Comparison of ENCODE assay signal across 28 cellular contexts in genomic region chr18:74029161-74029560, GRCh38.
"Had no signal": no experiment of that assay in that cellular context is flagged by ENCODE, and none has a peak within 500 bp of the region (broad histone marks: within the 10 kb centered on the region; RNA-seq: fewer than 3 reads in every experiment).

No MANE protein-coding gene starts in this region.

- H3K4me1 ChIP-seq: stomach, suprapubic skin, testis, thyroid gland, tibial artery, tibial nerve, upper lobe of left lung, upper lobe of right lung, uterus, vagina had no signal

- H3K4me1 Mint-ChIP-seq: stimulated activated effector memory CD8-positive, alpha-beta T cell treated with anti-CD3 and anti-CD28 coated beads, Interleukin-12 subunit alpha, Interleukin-12 subunit beta, amount 100 ng/mL, for 72 hours; stimulated activated memory B cell treated with anti-CD40 and anti-IgM and Interleukin-4, amounts not matched to agents 10 μg/mL and 1 μg/mL and 100 μg/mL, for 72 hours; stimulated activated naive B cell treated with anti-CD40 and anti-IgM and Interleukin-4, amounts not matched to agents 10 μg/mL and 1 μg/mL and 100 μg/mL, for 72 hours; stimulated activated naive CD8-positive, alpha-beta T cell treated with anti-CD3 and anti-CD28 coated beads, Interleukin-15, amount 100 ng/mL, for 72 hours had no signal

- FAIRE-seq: urothelium cell line had no signal

- H3K4me3 ChIP-seq: stomach, suprapubic skin, testis, thoracic aorta, thyroid gland, tibial artery, tibial nerve, upper lobe of left lung, upper lobe of right lung, uterus, vagina had no signal

- H3K9me3 Mint-ChIP-seq: stimulated activated effector memory CD8-positive, alpha-beta T cell treated with anti-CD3 and anti-CD28 coated beads, Interleukin-12 subunit alpha, Interleukin-12 subunit beta, amount 100 ng/mL, for 72 hours; stimulated activated memory B cell treated with anti-CD40 and anti-IgM and Interleukin-4, amounts not matched to agents 10 μg/mL and 1 μg/mL and 100 μg/mL, for 72 hours; stimulated activated naive CD8-positive, alpha-beta T cell treated with anti-CD3 and anti-CD28 coated beads, Interleukin-15, amount 100 ng/mL, for 72 hours; stimulated activated naive CD8-positive, alpha-beta T cell treated with anti-CD3 and anti-CD28 coated beads, Interleukin-15, Interleukin-2, amounts not matched to agents 100 ng/mL and 50 ng/mL, for 24 hours; type B pancreatic cell had no signal

- H3K27ac ChIP-seq: stomach, suprapubic skin, testis, thoracic aorta, thyroid gland, tibial artery, tibial nerve, upper lobe of left lung, upper lobe of right lung, uterus, vagina had no signal

- DNase-seq: stimulated activated CD4-positive, alpha-beta T cell treated with anti-CD3 and anti-CD28 coated beads, Interleukin-2, amount 100 ng/mL, for 48 hours; stimulated activated CD4-positive, alpha-beta T cell treated with anti-CD3 and anti-CD28 coated beads, Interleukin-4, amount 100 ng/mL, for 1 hour; stimulated activated CD4-positive, alpha-beta T cell treated with anti-CD3 and anti-CD28 coated beads, Interleukin-4, amount 100 ng/mL, for 24 hours; stimulated activated CD4-positive, alpha-beta T cell treated with anti-CD3 and anti-CD28 coated beads, Interleukin-4, amount 100 ng/mL, for 4 hours; stimulated activated CD8-positive, alpha-beta memory T cell treated with anti-CD3 and anti-CD28 coated beads, Interleukin-4, amount 100 ng/mL, for 48 hours; stimulated activated naive B cell treated with anti-CD40 and anti-IgM and Interleukin-4, amounts not matched to agents 10 μg/mL and 1 μg/mL and 100 μg/mL, for 72 hours; stimulated activated naive CD4-positive, alpha-beta T cell; stimulated activated naive CD4-positive, alpha-beta T cell treated with Interleukin-2 at 50 U/mL for 16 hours; stimulated activated naive CD8-positive, alpha-beta T cell treated with anti-CD3 and anti-CD28 coated beads, Interleukin-15, amount 100 ng/mL, for 72 hours; stimulated activated naive CD8-positive, alpha-beta T cell treated with anti-CD3 and anti-CD28 coated beads, Interleukin-15, Interleukin-2, amounts not matched to agents 100 U/mL and 50 U/mL, for 24 hours; stomach; substantia nigra; testis; thyroid gland; tibial artery; trophoblast cell; upper lobe of left lung; upper lobe of right lung; uterus had no signal

- H3K27ac Mint-ChIP-seq: stimulated activated effector memory CD8-positive, alpha-beta T cell treated with anti-CD3 and anti-CD28 coated beads, Interleukin-12 subunit alpha, Interleukin-12 subunit beta, amount 100 ng/mL, for 72 hours; stimulated activated memory B cell treated with anti-CD40 and anti-IgM and Interleukin-4, amounts not matched to agents 10 μg/mL and 1 μg/mL and 100 μg/mL, for 72 hours; stimulated activated naive B cell treated with anti-CD40 and anti-IgM and Interleukin-4, amounts not matched to agents 10 μg/mL and 1 μg/mL and 100 μg/mL, for 72 hours; stimulated activated naive CD8-positive, alpha-beta T cell treated with anti-CD3 and anti-CD28 coated beads, Interleukin-15, amount 100 ng/mL, for 72 hours; stimulated activated naive CD8-positive, alpha-beta T cell treated with anti-CD3 and anti-CD28 coated beads, Interleukin-15, Interleukin-2, amounts not matched to agents 100 ng/mL and 50 ng/mL, for 24 hours; type B pancreatic cell had no signal

- H3K4me3 Mint-ChIP-seq: stimulated activated effector memory CD8-positive, alpha-beta T cell treated with anti-CD3 and anti-CD28 coated beads, Interleukin-12 subunit alpha, Interleukin-12 subunit beta, amount 100 ng/mL, for 72 hours; stimulated activated memory B cell treated with anti-CD40 and anti-IgM and Interleukin-4, amounts not matched to agents 10 μg/mL and 1 μg/mL and 100 μg/mL, for 72 hours; stimulated activated naive B cell treated with anti-CD40 and anti-IgM and Interleukin-4, amounts not matched to agents 10 μg/mL and 1 μg/mL and 100 μg/mL, for 72 hours; stimulated activated naive CD8-positive, alpha-beta T cell treated with anti-CD3 and anti-CD28 coated beads, Interleukin-15, amount 100 ng/mL, for 72 hours; stimulated activated naive CD8-positive, alpha-beta T cell treated with anti-CD3 and anti-CD28 coated beads, Interleukin-15, Interleukin-2, amounts not matched to agents 100 ng/mL and 50 ng/mL, for 24 hours; type B pancreatic cell had no signal

- H3K36me3 ChIP-seq: stomach, suprapubic skin, thoracic aorta, thyroid gland, tibial artery, tibial nerve, upper lobe of left lung, upper lobe of right lung, vagina had no signal

- ATAC-seq: stimulated activated effector memory CD8-positive, alpha-beta T cell treated with anti-CD3 and anti-CD28 coated beads, Interleukin-12 subunit alpha, Interleukin-12 subunit beta, amount 100 ng/mL, for 72 hours; stimulated activated memory B cell treated with anti-CD40 and anti-IgM and Interleukin-4, amounts not matched to agents 10 μg/mL and 1 μg/mL and 100 μg/mL, for 72 hours; stimulated activated naive B cell treated with anti-CD40 and anti-IgM and Interleukin-4, amounts not matched to agents 10 μg/mL and 1 μg/mL and 100 μg/mL, for 72 hours; stimulated activated naive CD8-positive, alpha-beta T cell treated with anti-CD3 and anti-CD28 coated beads, Interleukin-15, amount 100 ng/mL, for 72 hours; stimulated activated naive CD8-positive, alpha-beta T cell treated with anti-CD3 and anti-CD28 coated beads, Interleukin-15, Interleukin-2, amounts not matched to agents 100 U/mL and 50 U/mL, for 24 hours; upper lobe of right lung had no signal

- H3K9me3 ChIP-seq: stomach, suprapubic skin, testis, thoracic aorta, thyroid gland, tibial artery, tibial nerve, upper lobe of left lung, upper lobe of right lung, uterus, vagina had no signal

- H3K27me3 ChIP-seq: suprapubic skin, testis, thyroid gland, tibial artery, tibial nerve, upper lobe of left lung, uterus, vagina had no signal
